14 cellular contexts compared by ENCODE assay signal in genomic region chr16:66510298-66510697, GRCh38. TPM values are rescaled to one million over a fixed set of nuclear protein-coding genes. Genes with fewer than 3 reads are reported as not detected.
DNase-seq lines count a peak whose midpoint lies in the region; ATAC-seq and TF ChIP-seq lines count a peak whose summit lies in the region.
"Had no signal": no experiment of that assay in that cellular context is flagged by ENCODE, and none has a peak within 500 bp of the region (broad histone marks: within the 10 kb centered on the region; RNA-seq: fewer than 3 reads in every experiment).

No MANE protein-coding gene starts in this region.

- in situ Hi-C loops in ACHN (cut with HindIII; ENCODE audit: low pct_ligation_motif_present, low pct_unique_long_range_greater_than_20kb, low sequenced_read_pairs), result no loop called here

- H3K4me1 ChIP-seq in right cardiac atrium (ENCODE audit: control insufficient read depth, insufficient read depth, low read length), result peaks cover 9% of the 10 kb centered on the region

- no peaks in the 10 kb centered on the region for H3K9me3 Mint-ChIP-seq in osteocyte (ENCODE audit: unreplicated experiment)
- no peaks in the 10 kb centered on the region for H3K9me3 Mint-ChIP-seq in activated T-helper 2 cell treated with anti-CD3 and anti-CD28 coated beads, Interferon-gamma antibody, Interleukin-2, Interleukin-4, amounts not matched to agents 10 μg/mL and 5 μg/mL and 100 μg/mL, durations not matched to agents 14 hours and 24 hours and 36 hours
- no peaks in the 10 kb centered on the region for H3K9me3 Mint-ChIP-seq in stimulated activated effector memory CD8-positive, alpha-beta T cell treated with anti-CD3 and anti-CD28 coated beads, Interleukin-12 subunit alpha, Interleukin-12 subunit beta, amount 100 ng/mL, for 72 hours
- H3K9me3 Mint-ChIP-seq: naive B cell had no signal

- H3K4me3 ChIP-seq in right cardiac atrium (ENCODE audit: low read length) (no peak overlapping the region), dorsolateral prefrontal cortex (no peak overlapping the region)

- H3K27ac Mint-ChIP-seq in osteocyte (ENCODE audit: unreplicated experiment), result peak overlapping the region; percentile 92
- no peak overlapping the region for H3K27ac Mint-ChIP-seq in activated T-helper 2 cell treated with anti-CD3 and anti-CD28 coated beads, Interferon-gamma antibody, Interleukin-2, Interleukin-4, amounts not matched to agents 10 μg/mL and 5 μg/mL and 100 μg/mL, durations not matched to agents 14 hours and 24 hours and 36 hours
- no peak overlapping the region for H3K27ac Mint-ChIP-seq in stimulated activated effector memory CD8-positive, alpha-beta T cell treated with anti-CD3 and anti-CD28 coated beads, Interleukin-12 subunit alpha, Interleukin-12 subunit beta, amount 100 ng/mL, for 72 hours
- H3K27ac Mint-ChIP-seq: activated CD8-positive, alpha-beta T cell treated with anti-CD3 and anti-CD28 coated beads, Interleukin-2, amount 10 ng/mL, durations not matched to agents 7 days and 5 days had no signal

- H3K4me1 Mint-ChIP-seq in osteocyte (ENCODE audit: unreplicated experiment), result peaks cover 54% of the 10 kb centered on the region
- H3K4me1 Mint-ChIP-seq in activated T-helper 2 cell treated with anti-CD3 and anti-CD28 coated beads, Interferon-gamma antibody, Interleukin-2, Interleukin-4, amounts not matched to agents 10 μg/mL and 5 μg/mL and 100 μg/mL, durations not matched to agents 14 hours and 24 hours and 36 hours (ENCODE audit: low read depth), result peaks cover 4% of the 10 kb centered on the region
- H3K4me1 Mint-ChIP-seq in stimulated activated effector memory CD8-positive, alpha-beta T cell treated with anti-CD3 and anti-CD28 coated beads, Interleukin-12 subunit alpha, Interleukin-12 subunit beta, amount 100 ng/mL, for 72 hours, result peaks cover 10% of the 10 kb centered on the region

- no peaks in the 10 kb centered on the region for H3K27me3 Mint-ChIP-seq in osteocyte (ENCODE audit: unreplicated experiment)
- H3K27me3 Mint-ChIP-seq in activated T-helper 2 cell treated with anti-CD3 and anti-CD28 coated beads, Interferon-gamma antibody, Interleukin-2, Interleukin-4, amounts not matched to agents 10 μg/mL and 5 μg/mL and 100 μg/mL, durations not matched to agents 14 hours and 24 hours and 36 hours (ENCODE audit: low read depth), result no peaks in the 10 kb centered on the region

- H3K4me3 Mint-ChIP-seq in osteocyte (ENCODE audit: unreplicated experiment), result no peak overlapping the region
- H3K4me3 Mint-ChIP-seq in activated T-helper 2 cell treated with anti-CD3 and anti-CD28 coated beads, Interferon-gamma antibody, Interleukin-2, Interleukin-4, amounts not matched to agents 10 μg/mL and 5 μg/mL and 100 μg/mL, durations not matched to agents 14 hours and 24 hours and 36 hours (ENCODE audit: low read depth), result no peak overlapping the region
- no peak overlapping the region for H3K4me3 Mint-ChIP-seq in stimulated activated effector memory CD8-positive, alpha-beta T cell treated with anti-CD3 and anti-CD28 coated beads, Interleukin-12 subunit alpha, Interleukin-12 subunit beta, amount 100 ng/mL, for 72 hours
- H3K4me3 Mint-ChIP-seq: activated CD8-positive, alpha-beta T cell treated with anti-CD3 and anti-CD28 coated beads, Interleukin-2, amount 10 ng/mL, durations not matched to agents 7 days and 5 days; naive B cell had no signal

- 80% methylated on average over 5 of the region's 5 CpGs for WGBS in right cardiac atrium

- DNase-seq in right cardiac atrium (no peak), Right ventricle myocardium superior (no peak), dorsolateral prefrontal cortex (peak in 2 of 10 donors; percentile 8 to 25), osteocyte (ENCODE audit: extremely low spot score, unreplicated experiment) (no peak), ACHN (no peak), GM10248 (ENCODE audit: extremely low spot score) (no peak)
- no peak for DNase-seq in activated T-helper 2 cell treated with anti-CD3 and anti-CD28 coated beads, Interferon-gamma antibody, Interleukin-2, Interleukin-4, amounts not matched to agents 10 μg/mL and 5 μg/mL and 100 μg/mL, durations not matched to agents 14 hours and 24 hours and 36 hours (ENCODE audit: low spot score)
- DNase-seq in stimulated activated effector memory CD8-positive, alpha-beta T cell treated with anti-CD3 and anti-CD28 coated beads, Interleukin-12 subunit alpha, Interleukin-12 subunit beta, amount 100 ng/mL, for 72 hours (ENCODE audit: low spot score in 2 of 2), result no peak
- DNase-seq: activated CD8-positive, alpha-beta T cell treated with anti-CD3 and anti-CD28 coated beads, Interleukin-2, amount 10 ng/mL, durations not matched to agents 7 days and 5 days; GOT3; naive B cell; NCI-H187 treated with DMSO at 0.1 percent for 48 hours; stimulated activated CD4-positive, alpha-beta T cell treated with anti-CD3 and anti-CD28 coated beads, Interleukin-1b, Interleukin-23, amount 100 ng/mL, for 48 hours; WERI-Rb-1 had no signal

- no peaks in the 10 kb centered on the region for H3K9me3 ChIP-seq in right cardiac atrium (ENCODE audit: control insufficient read depth, low read length)

- CTCF ChIA-PET in GM10248 (lab: Yijun Ruan, JAX), result interaction anchor here (1.0 to 2.1 kb wide), 6 partner anchors 18 to 363 kb away, joined by 3 to 4 read pairs (median 3); no protein-coding TSS in a partner anchor

- TF ChIP-seq CTCF in dorsolateral prefrontal cortex (IDR thresholded peaks at IDR 0.05 in 54 of 56, conservative IDR thresholded peaks at IDR 0.05 in 2 of 56; ENCODE audit: low read depth in 1 of 56, partially characterized antibody in 56 of 56), result no peak
- no peak for TF ChIP-seq CTCF in osteocyte (IDR thresholded peaks at IDR 0.05)
- no peak for TF ChIP-seq CTCF in GM10248 (IDR thresholded peaks at IDR 0.05; ENCODE audit: control extremely low read depth, extremely low read depth, low read depth, missing control alignments)

- no peaks in the 10 kb centered on the region for H3K27me3 ChIP-seq in right cardiac atrium (ENCODE audit: control insufficient read depth, insufficient read depth)
- H3K27me3 ChIP-seq in dorsolateral prefrontal cortex, result no peaks in the 10 kb centered on the region

- intact Hi-C loops in right cardiac atrium (cut with DNase I) (no loop called here), Right ventricle myocardium superior (cut with DNase I) (no loop called here), dorsolateral prefrontal cortex (cut with DNase I) (loop anchor here in 1 of 2 donors (10.0 kb wide), 1 partner anchor 95 kb away; the partner anchor contains the start of gene CMTM3)
- intact Hi-C loops in activated T-helper 2 cell treated with anti-CD3 and anti-CD28 coated beads, Interferon-gamma antibody, Interleukin-2, Interleukin-4, amounts not matched to agents 10 μg/mL and 5 μg/mL and 100 μg/mL, durations not matched to agents 14 hours and 24 hours and 36 hours (cut with micrococcal nuclease), result no loop called here

- H3K27ac ChIP-seq in right cardiac atrium (ENCODE audit: low read length), result peak overlapping the region; percentile 65
- H3K27ac ChIP-seq in dorsolateral prefrontal cortex, result peak overlapping the region in 30 of 59 donors; percentile 14 to 80 (median 50)
- H3K27ac ChIP-seq: WERI-Rb-1 had no signal

- no peak for ATAC-seq in right cardiac atrium
- ATAC-seq in Right ventricle myocardium superior (ENCODE audit: poor library complexity), result no peak
- ATAC-seq in stimulated activated effector memory CD8-positive, alpha-beta T cell treated with anti-CD3 and anti-CD28 coated beads, Interleukin-12 subunit alpha, Interleukin-12 subunit beta, amount 100 ng/mL, for 72 hours, result no peak
- ATAC-seq: activated CD8-positive, alpha-beta T cell treated with anti-CD3 and anti-CD28 coated beads, Interleukin-2, amount 10 ng/mL, durations not matched to agents 7 days and 5 days had no signal

- H3K36me3 Mint-ChIP-seq in osteocyte (ENCODE audit: unreplicated experiment), result peaks cover 12% of the 10 kb centered on the region
- peaks cover 5% of the 10 kb centered on the region for H3K36me3 Mint-ChIP-seq in activated T-helper 2 cell treated with anti-CD3 and anti-CD28 coated beads, Interferon-gamma antibody, Interleukin-2, Interleukin-4, amounts not matched to agents 10 μg/mL and 5 μg/mL and 100 μg/mL, durations not matched to agents 14 hours and 24 hours and 36 hours (ENCODE audit: low read depth)
- no peaks in the 10 kb centered on the region for H3K36me3 Mint-ChIP-seq in stimulated activated effector memory CD8-positive, alpha-beta T cell treated with anti-CD3 and anti-CD28 coated beads, Interleukin-12 subunit alpha, Interleukin-12 subunit beta, amount 100 ng/mL, for 72 hours
- H3K36me3 Mint-ChIP-seq: naive B cell had no signal

- POLR2A ChIA-PET in GM10248 (lab: Yijun Ruan, JAX), result no interaction called here

RNA-seq across cellular contexts. Expression of gene TK2, which starts 39.6 kb away (rescaled TPM):
- 10 to 100 TPM; 23.6 to 25.6 (median 24.8) TPM for total RNA-seq in right cardiac atrium
- polyA plus RNA-seq in right cardiac atrium, result 18.2 TPM
- total RNA-seq in Right ventricle myocardium superior, result 19.5 TPM
- 10 to 100 TPM; 39.7 to 71.2 (median 51.5) TPM for total RNA-seq in dorsolateral prefrontal cortex
- 33.2 and 37.4 TPM in 2 replicates for total RNA-seq in osteocyte
- total RNA-seq in activated T-helper 2 cell treated with anti-CD3 and anti-CD28 coated beads, Interferon-gamma antibody, Interleukin-2, Interleukin-4, amounts not matched to agents 10 μg/mL and 5 μg/mL and 100 μg/mL, durations not matched to agents 14 hours and 24 hours and 36 hours, result 5.9 and 7.3 TPM in 2 replicates

RNA-seq across cellular contexts. Expression of gene CKLF, which starts 42.1 kb away (rescaled TPM):
- 10 to 100 TPM in 3 of 4 donors, 1 to 10 TPM in 1; 8.9 to 19.0 (median 13.3) TPM for total RNA-seq in right cardiac atrium
- 17.7 TPM for polyA plus RNA-seq in right cardiac atrium
- total RNA-seq in Right ventricle myocardium superior, result 10.4 TPM
- 10 to 100 TPM in 119 of 120 experiments, 1 to 10 TPM in 1; 9.9 to 33.4 (median 19.9) TPM for total RNA-seq in dorsolateral prefrontal cortex
- total RNA-seq in osteocyte, result 41.5 and 42.5 TPM in 2 replicates
- 102 and 110 TPM in 2 replicates for total RNA-seq in activated T-helper 2 cell treated with anti-CD3 and anti-CD28 coated beads, Interferon-gamma antibody, Interleukin-2, Interleukin-4, amounts not matched to agents 10 μg/mL and 5 μg/mL and 100 μg/mL, durations not matched to agents 14 hours and 24 hours and 36 hours

RNA-seq across cellular contexts. Expression of gene CMTM1, which starts 55.9 kb away (rescaled TPM):
- total RNA-seq in right cardiac atrium (1 to 10 TPM in 3 of 4 donors, under 1 TPM in 1; 0.82 to 2.6 (median 1.9) TPM), Right ventricle myocardium superior (1.3 TPM), dorsolateral prefrontal cortex (10 to 100 TPM in 61 of 120 experiments, 1 to 10 TPM in 59; 5.4 to 19.5 (median 10.1) TPM), osteocyte (7.8 and 8.0 TPM in 2 replicates)
- polyA plus RNA-seq in right cardiac atrium, result 0.14 TPM
- total RNA-seq in activated T-helper 2 cell treated with anti-CD3 and anti-CD28 coated beads, Interferon-gamma antibody, Interleukin-2, Interleukin-4, amounts not matched to agents 10 μg/mL and 5 μg/mL and 100 μg/mL, durations not matched to agents 14 hours and 24 hours and 36 hours, result 9.1 and 10.7 TPM in 2 replicates
